ENCODE assay signal across 8 cellular contexts in genomic region chr7:108570146-108570755, GRCh38. TPM values are rescaled to one million over a fixed set of nuclear protein-coding genes. Genes with fewer than 3 reads are reported as not detected.
DNase-seq lines count a peak whose midpoint lies in the region; ATAC-seq, FAIRE-seq and TF ChIP-seq lines count a peak whose summit lies in the region.

No MANE protein-coding gene starts in this region.

- DNase-seq in CD4-positive, alpha-beta T cell = peak in 8 of 10 experiments; percentile 9 to 44 (median 20)
- DNase-seq in HK-2 (ENCODE audit: unreplicated experiment) (peak; percentile 55), Peyer's patch (peak; percentile 60 to 85 (median 70)), head of caudate nucleus (peak in 40 of 42 donors; percentile 4 to 72 (median 35)), pancreas (peak in 4 of 6 donors; percentile 58 to 67 (median 62)), ureter (ENCODE audit: low spot score) (peak; percentile 46)
- DNase-seq in activated naive CD4-positive, alpha-beta T cell treated with anti-CD3 and anti-CD28 coated beads for 36 hours = peak; percentile 70

- H3K27me3 Mint-ChIP-seq in CD4-positive, alpha-beta T cell = no peaks in the 10 kb centered on the region
- H3K27me3 Mint-ChIP-seq in activated naive CD4-positive, alpha-beta T cell treated with anti-CD3 and anti-CD28 coated beads for 36 hours (ENCODE audit: low read depth) = no peaks in the 10 kb centered on the region

- TF ChIP-seq POLR2A in Peyer's patch (IDR thresholded peaks at IDR 0.05) = peak in 1 of 2 donors; percentile 39

- no peak for FAIRE-seq in pancreas (lab: Jason Lieb, UNC)

- no peaks in the 10 kb centered on the region for H3K27me3 ChIP-seq in CD4-positive, alpha-beta T cell (ENCODE audit: control insufficient read depth, insufficient read depth, low read length)
- H3K27me3 ChIP-seq in Peyer's patch = no peaks in the 10 kb centered on the region
- H3K27me3 ChIP-seq in pancreas = no peaks in the 10 kb centered on the region

- H3K4me3 ChIP-seq in Peyer's patch = peak overlapping the region; percentile 43 to 87 (median 82)
- H3K4me3 ChIP-seq in pancreas = peak overlapping the region; percentile 60 to 89 (median 72)

- CTCF ChIA-PET in CD4-positive, alpha-beta T cell (lab: Charles Lee) = interaction anchor here (1.8 kb wide), 1 partner anchor 46 kb away, joined by 6 read pairs; no protein-coding TSS in a partner anchor
- CTCF ChIA-PET in activated naive CD4-positive, alpha-beta T cell treated with anti-CD3 and anti-CD28 coated beads for 36 hours (lab: Charles Lee) = no interaction called here

- H3K9me3 Mint-ChIP-seq in CD4-positive, alpha-beta T cell = peaks cover 2% of the 10 kb centered on the region
- H3K9me3 Mint-ChIP-seq in activated naive CD4-positive, alpha-beta T cell treated with anti-CD3 and anti-CD28 coated beads for 36 hours = peaks cover 2% of the 10 kb centered on the region

- peak; percentile 9 for ATAC-seq in CD4-positive, alpha-beta T cell (ENCODE audit: poor library complexity)
- ATAC-seq in GM19455 (IDR thresholded peaks at IDR 0.05; ENCODE audit: unreplicated experiment) = peak; percentile 28
- ATAC-seq in pancreas = peak; percentile 53 to 66 (median 59)

- H3K36me3 ChIP-seq in Peyer's patch (peaks cover 0 to 26% (median 0%) of the 10 kb centered on the region in 3 donors), pancreas (peaks cover 4 to 9% (median 8%) of the 10 kb centered on the region in 3 donors)

- POLR2A ChIA-PET in CD4-positive, alpha-beta T cell (lab: Charles Lee) = interaction anchor here (0.7 to 3.0 kb wide), 18 partner anchors 8 to 1910 kb away, joined by 3 to 151 read pairs (median 6); partner anchors contain the start of genes CBLL1, CCDC71L, HBP1 and PNPLA8

- H3K36me3 Mint-ChIP-seq in CD4-positive, alpha-beta T cell (ENCODE audit: low read depth) = peaks cover 92% of the 10 kb centered on the region
- peaks cover 34% of the 10 kb centered on the region for H3K36me3 Mint-ChIP-seq in activated naive CD4-positive, alpha-beta T cell treated with anti-CD3 and anti-CD28 coated beads for 36 hours (ENCODE audit: low read depth)

- intact Hi-C loops in CD4-positive, alpha-beta T cell (cut with DNase I, micrococcal nuclease) = loop anchor here in 1 of 2 experiments (5.0 kb wide), 1 partner anchor 678 kb away; the partner anchor contains the start of gene DLD
- intact Hi-C loops in activated naive CD4-positive, alpha-beta T cell treated with anti-CD3 and anti-CD28 coated beads for 36 hours (cut with micrococcal nuclease) = loop anchor here (5.0 kb wide), 1 partner anchor 258 kb away; no protein-coding TSS in a partner anchor
- intact Hi-C loops in head of caudate nucleus (cut with DNase I) = no loop called here
- intact Hi-C loops in pancreas (cut with DNase I) = no loop called here

- no peak for TF ChIP-seq CTCF in CD4-positive, alpha-beta T cell (IDR thresholded peaks at IDR 0.05)
- TF ChIP-seq CTCF in Peyer's patch (IDR thresholded peaks at IDR 0.05) (no peak), pancreas (IDR thresholded peaks at IDR 0.05) (no peak)

- WGBS in pancreas, 2 donors = 0 to 1% methylated on average over 36 of the region's 36 CpGs

- no peaks in the 10 kb centered on the region for H3K9me3 ChIP-seq in CD4-positive, alpha-beta T cell (ENCODE audit: control insufficient read depth, low read length)
- H3K9me3 ChIP-seq in Peyer's patch (no peaks in the 10 kb centered on the region), pancreas (no peaks in the 10 kb centered on the region)

- peak overlapping the region; percentile 93 for H3K4me3 Mint-ChIP-seq in CD4-positive, alpha-beta T cell
- peak overlapping the region; percentile 98 for H3K4me3 Mint-ChIP-seq in activated naive CD4-positive, alpha-beta T cell treated with anti-CD3 and anti-CD28 coated beads for 36 hours

- H3K27ac Mint-ChIP-seq in CD4-positive, alpha-beta T cell = peak overlapping the region; percentile 99
- H3K27ac Mint-ChIP-seq in activated naive CD4-positive, alpha-beta T cell treated with anti-CD3 and anti-CD28 coated beads for 36 hours = peak overlapping the region; percentile 99

- H3K4me1 ChIP-seq in Peyer's patch = peaks cover 0 to 20% (median 9%) of the 10 kb centered on the region in 4 donors
- H3K4me1 ChIP-seq in pancreas = peaks cover 9 to 38% (median 31%) of the 10 kb centered on the region in 3 donors

- H3K27ac ChIP-seq in CD4-positive, alpha-beta T cell (ENCODE audit: low read depth, low read length) = peak overlapping the region; percentile 98
- H3K27ac ChIP-seq in Peyer's patch (peak overlapping the region; percentile 86 to 95 (median 94)), pancreas (peak overlapping the region; percentile 93 to 96 (median 96))

- H3K4me1 Mint-ChIP-seq in CD4-positive, alpha-beta T cell (ENCODE audit: low read depth) = peaks cover 81% of the 10 kb centered on the region
- H3K4me1 Mint-ChIP-seq in activated naive CD4-positive, alpha-beta T cell treated with anti-CD3 and anti-CD28 coated beads for 36 hours (ENCODE audit: low read depth) = peaks cover 49% of the 10 kb centered on the region

RNA-seq across cellular contexts. Expression of gene DNAJB9, which starts 0.6 kb away (rescaled TPM):
- 10 to 100 TPM; 66.5 to 72.1 TPM for total RNA-seq in CD4-positive, alpha-beta T cell
- 10 to 100 TPM in 3 of 4 donors, 1 to 10 TPM in 1; 7.4 to 25.9 (median 15.0) TPM for total RNA-seq in Peyer's patch
- 1 to 10 TPM; 8.2 TPM for total RNA-seq in activated naive CD4-positive, alpha-beta T cell treated with anti-CD3 and anti-CD28 coated beads for 36 hours
- 10 to 100 TPM; 26.4 to 46.4 (median 35.1) TPM for total RNA-seq in pancreas
- polyA plus RNA-seq in pancreas = 10 to 100 TPM; 10.8 to 37.6 TPM
- 16.7 TPM for total RNA-seq in ureter

RNA-seq across cellular contexts. Expression of gene THAP5, which starts 0.7 kb away (rescaled TPM):
- 10 to 100 TPM; 11.7 to 12.6 TPM for total RNA-seq in CD4-positive, alpha-beta T cell
- 10 to 100 TPM; 13.0 to 36.3 (median 20.4) TPM for total RNA-seq in Peyer's patch
- 10 to 100 TPM; 22.7 to 24.8 TPM for total RNA-seq in activated naive CD4-positive, alpha-beta T cell treated with anti-CD3 and anti-CD28 coated beads for 36 hours
- 10 to 100 TPM in 5 of 6 donors, 1 to 10 TPM in 1; 9.1 to 17.4 (median 12.4) TPM for total RNA-seq in pancreas
- polyA plus RNA-seq in pancreas = 10 to 100 TPM in 1 of 2 donors, 1 to 10 TPM in 1; 6.4 to 10.3 TPM
- 35.6 TPM for total RNA-seq in ureter

RNA-seq across cellular contexts. Expression of gene PNPLA8, which starts 44.3 kb away (rescaled TPM):
- 10 to 100 TPM; 85.9 to 88.6 TPM for total RNA-seq in CD4-positive, alpha-beta T cell
- total RNA-seq in Peyer's patch (10 to 100 TPM in 3 of 4 donors, 1 to 10 TPM in 1; 8.9 to 28.9 (median 20.1) TPM), pancreas (10 to 100 TPM in 3 of 6 donors, 1 to 10 TPM in 3; 7.8 to 13.4 (median 10.7) TPM), ureter (32.0 TPM)
- 10 to 100 TPM; 18.8 to 18.9 TPM for total RNA-seq in activated naive CD4-positive, alpha-beta T cell treated with anti-CD3 and anti-CD28 coated beads for 36 hours
- 10 to 100 TPM in 1 of 2 donors, 1 to 10 TPM in 1; 5.2 to 11.1 TPM for polyA plus RNA-seq in pancreas

Comparison
In these comparisons a context has a peak if more than half of its experiments do, and no peak if none do; other contexts are left out.
1. Peak in every context shown above with its lines: DNase-seq, ATAC-seq, H3K4me3 ChIP-seq and H3K27ac ChIP-seq.
2. ATAC-seq: peak in every context shown above with its lines; median percentile 59 in pancreas; 28 in GM19455; 9 in CD4-positive, alpha-beta T cell.